8 cellular contexts compared by ENCODE assay signal in genomic region chr5:141618030-141618803, GRCh38. TPM values are rescaled to one million over a fixed set of nuclear protein-coding genes. Genes with fewer than 3 reads are reported as not detected.
DNase-seq lines count a peak whose midpoint lies in the region; ATAC-seq and TF ChIP-seq lines count a peak whose summit lies in the region.

No MANE protein-coding gene starts in this region.

- H3K4me3 ChIP-seq in heart left ventricle = peak overlapping the region; percentile 73 to 99 (median 96)

- DNase-seq in DMS 273 (lab: John Stamatoyannopoulos, UW; ENCODE audit: unreplicated experiment) (peak; percentile 81), RPMI8226 (peak; percentile 74), heart left ventricle (peak; percentile 44 to 73 (median 54)), renal cortical epithelial cell (ENCODE audit: low read depth) (peak; percentile 71), NCI-H446 treated with DMSO at 0.1 percent for 48 hours (lab: John Stamatoyannopoulos, UW) (no peak)

- peak overlapping the region; percentile 75 to 99 (median 96) for H3K27ac ChIP-seq in heart left ventricle

- H3K4me1 Mint-ChIP-seq in activated naive CD4-positive, alpha-beta T cell treated with anti-CD3 and anti-CD28 coated beads, Interleukin-2, amount 50 U/mL, for 24 hours = peaks cover 67% of the 10 kb centered on the region

- H3K36me3 ChIP-seq in heart left ventricle = peaks cover 0 to 37% (median 31%) of the 10 kb centered on the region in 9 donors

- no peaks in the 10 kb centered on the region for H3K27me3 ChIP-seq in heart left ventricle

- TF ChIP-seq CTCF in heart left ventricle (IDR thresholded peaks at IDR 0.05) = no peak

- no peaks in the 10 kb centered on the region for H3K27me3 Mint-ChIP-seq in activated naive CD4-positive, alpha-beta T cell treated with anti-CD3 and anti-CD28 coated beads, Interleukin-2, amount 50 U/mL, for 24 hours

- intact Hi-C loops in heart left ventricle (cut with DNase I) = loop anchor here in 2 of 10 donors (2.0 kb wide), 1 partner anchor 25 kb away; no protein-coding TSS in a partner anchor

- H3K9me3 Mint-ChIP-seq in activated naive CD4-positive, alpha-beta T cell treated with anti-CD3 and anti-CD28 coated beads, Interleukin-2, amount 50 U/mL, for 24 hours = no peaks in the 10 kb centered on the region

- TF ChIP-seq POLR2A in heart left ventricle (IDR thresholded peaks at IDR 0.05) = no peak

- H3K4me3 Mint-ChIP-seq in activated naive CD4-positive, alpha-beta T cell treated with anti-CD3 and anti-CD28 coated beads, Interleukin-2, amount 50 U/mL, for 24 hours = peak overlapping the region; percentile 97

- WGBS in heart left ventricle, 4 donors = 0 to 2% (median 1%) methylated on average over 36 of the region's 36 CpGs

- no peaks in the 10 kb centered on the region for H3K9me3 ChIP-seq in heart left ventricle

- H3K4me1 ChIP-seq in heart left ventricle = peaks cover 0 to 65% (median 33%) of the 10 kb centered on the region in 12 donors

- peaks cover 5% of the 10 kb centered on the region for H3K36me3 Mint-ChIP-seq in activated naive CD4-positive, alpha-beta T cell treated with anti-CD3 and anti-CD28 coated beads, Interleukin-2, amount 50 U/mL, for 24 hours

- ATAC-seq in GM19468 (IDR thresholded peaks at IDR 0.05; ENCODE audit: extremely low read depth, unreplicated experiment) (peak; percentile 8), HG03558 (IDR thresholded peaks at IDR 0.05; ENCODE audit: extremely low read depth, unreplicated experiment) (peak; percentile 3), heart left ventricle (peak; percentile 30 to 49 (median 45))

- peak overlapping the region; percentile 99 for H3K27ac Mint-ChIP-seq in activated naive CD4-positive, alpha-beta T cell treated with anti-CD3 and anti-CD28 coated beads, Interleukin-2, amount 50 U/mL, for 24 hours

RNA-seq across cellular contexts. Expression of gene DIAPH1, which starts 0.6 kb away (rescaled TPM):
- total RNA-seq in heart left ventricle (100 to 1,000 TPM in 1 of 9 donors, 10 to 100 TPM in 8; 38.8 to 137 (median 61.5) TPM), renal cortical epithelial cell (73.1 and 113 TPM in 2 replicates)
- 10 to 100 TPM; 29.9 to 79.6 TPM for polyA plus RNA-seq in heart left ventricle

RNA-seq across cellular contexts. Expression of gene HDAC3, which starts 18.4 kb away (rescaled TPM):
- 10 to 100 TPM; 24.5 to 39.0 (median 32.2) TPM for total RNA-seq in heart left ventricle
- 10 to 100 TPM; 33.3 TPM for polyA plus RNA-seq in heart left ventricle
- 50.2 and 62.0 TPM in 2 replicates for total RNA-seq in renal cortical epithelial cell

RNA-seq across cellular contexts. Expression of gene RELL2, which starts 18.6 kb away (rescaled TPM):
- total RNA-seq in heart left ventricle (1 to 10 TPM in 3 of 9 donors, under 1 TPM in 6; 0.25 to 2.5 (median 0.65) TPM), renal cortical epithelial cell (5.4 and 6.9 TPM in 2 replicates)
- 1 to 10 TPM in 1 of 2 donors, under 1 TPM in 1; 0.88 to 2.7 TPM for polyA plus RNA-seq in heart left ventricle

RNA-seq across cellular contexts. Expression of gene FCHSD1, which starts 33.0 kb away (rescaled TPM):
- total RNA-seq in heart left ventricle (1 to 10 TPM; 1.2 to 8.8 (median 2.3) TPM), renal cortical epithelial cell (28.9 and 34.2 TPM in 2 replicates)
- polyA plus RNA-seq in heart left ventricle = 1 to 10 TPM; 2.5 to 2.9 TPM
